ENCODE assay signal across 10 cellular contexts in genomic region chr16:31052131-31052530, GRCh38. TPM values are rescaled to one million over a fixed set of nuclear protein-coding genes. Genes with fewer than 3 reads are reported as not detected.
DNase-seq lines count a peak whose midpoint lies in the region; TF ChIP-seq lines count a peak whose summit lies in the region.
"Had no signal": no experiment of that assay in that cellular context is flagged by ENCODE, and none has a peak within 500 bp of the region (broad histone marks: within the 10 kb centered on the region; RNA-seq: fewer than 3 reads in every experiment).

No MANE protein-coding gene starts in this region.

- no peaks in the 10 kb centered on the region for H3K36me3 ChIP-seq in Peyer's patch
- no peaks in the 10 kb centered on the region for H3K36me3 ChIP-seq in smooth muscle cell (ENCODE audit: low read depth)
- H3K36me3 ChIP-seq in HAP-1 (replicated peaks): no peaks in the 10 kb centered on the region
- no peaks in the 10 kb centered on the region for H3K36me3 ChIP-seq in endodermal cell (ENCODE audit: control insufficient read depth, insufficient read depth, low read length)

- no peaks in the 10 kb centered on the region for H3K9me3 ChIP-seq in Peyer's patch
- no peaks in the 10 kb centered on the region for H3K9me3 ChIP-seq in smooth muscle cell (replicated peaks; ENCODE audit: low read depth)
- no peaks in the 10 kb centered on the region for H3K9me3 ChIP-seq in HAP-1
- no peaks in the 10 kb centered on the region for H3K9me3 ChIP-seq in endodermal cell (ENCODE audit: control insufficient read depth, low read length)

- in situ Hi-C loops in HAP-1 (cut with MboI; ENCODE audit: low sequenced_read_pairs): no loop called here

- H3F3A ChIP-seq in smooth muscle cell (ENCODE audit: low read depth): peaks cover 5% of the 10 kb centered on the region

- no peak overlapping the region for H3K27ac Mint-ChIP-seq in T-helper 2 cell treated with Interferon-gamma antibody and Interleukin-4, amounts not matched to agents 5 μg/mL and 100 μg/mL, for 36 hours
- no peak overlapping the region for H3K27ac Mint-ChIP-seq in activated T-helper 1 cell treated with anti-CD3 and anti-CD28 coated beads, Interleukin-12 subunit alpha, Interleukin-12 subunit beta, Interleukin-2, Interleukin-4 antibody, amounts not matched to agents 30 ng/mL and 10 ng/mL and 1 ng/mL, durations not matched to agents 14 hours and 24 hours and 36 hours
- H3K27ac Mint-ChIP-seq in endodermal cell: no peak overlapping the region
- H3K27ac Mint-ChIP-seq: B cell had no signal

- H2AFZ ChIP-seq in smooth muscle cell (ENCODE audit: low read depth): no peak overlapping the region

- H3K4me3 ChIP-seq in Peyer's patch: no peak overlapping the region
- H3K4me3 ChIP-seq in smooth muscle cell: no peak overlapping the region
- H3K4me3 ChIP-seq in HAP-1: no peak overlapping the region
- H3K4me3 ChIP-seq in endodermal cell (ENCODE audit: low read length): no peak overlapping the region

- H3K79me2 ChIP-seq in smooth muscle cell (ENCODE audit: low read depth): no peaks in the 10 kb centered on the region

- intact Hi-C loops in activated T-helper 1 cell treated with anti-CD3 and anti-CD28 coated beads, Interleukin-12 subunit alpha, Interleukin-12 subunit beta, Interleukin-2, Interleukin-4 antibody, amounts not matched to agents 30 ng/mL and 10 ng/mL and 1 ng/mL, durations not matched to agents 14 hours and 24 hours and 36 hours (cut with micrococcal nuclease): no loop called here

- H3K4me1 ChIP-seq in Peyer's patch: peaks cover 0 to 4% (median 0%) of the 10 kb centered on the region in 4 donors
- no peaks in the 10 kb centered on the region for H3K4me1 ChIP-seq in smooth muscle cell (ENCODE audit: low read depth)
- no peaks in the 10 kb centered on the region for H3K4me1 ChIP-seq in HAP-1
- H3K4me1 ChIP-seq in endodermal cell (ENCODE audit: control insufficient read depth, insufficient read depth, low read length): no peaks in the 10 kb centered on the region

- TF ChIP-seq CTCF in Peyer's patch (IDR thresholded peaks at IDR 0.05) (no peak), smooth muscle cell (IDR thresholded peaks at IDR 0.05; ENCODE audit: borderline replicate concordance, insufficient read depth, poor library complexity, severe bottlenecking) (no peak), endodermal cell (conservative IDR thresholded peaks at IDR 0.05) (no peak)

- no peaks in the 10 kb centered on the region for H3K27me3 Mint-ChIP-seq in T-helper 2 cell treated with Interferon-gamma antibody and Interleukin-4, amounts not matched to agents 5 μg/mL and 100 μg/mL, for 36 hours (ENCODE audit: low read depth)
- H3K27me3 Mint-ChIP-seq in activated T-helper 1 cell treated with anti-CD3 and anti-CD28 coated beads, Interleukin-12 subunit alpha, Interleukin-12 subunit beta, Interleukin-2, Interleukin-4 antibody, amounts not matched to agents 30 ng/mL and 10 ng/mL and 1 ng/mL, durations not matched to agents 14 hours and 24 hours and 36 hours (ENCODE audit: insufficient read depth): no peaks in the 10 kb centered on the region
- H3K27me3 Mint-ChIP-seq in endodermal cell (ENCODE audit: insufficient read depth): peaks cover 6% of the 10 kb centered on the region
- H3K27me3 Mint-ChIP-seq: B cell had no signal

- TF ChIP-seq POLR2A in Peyer's patch (IDR thresholded peaks at IDR 0.05): no peak

- no peaks in the 10 kb centered on the region for H3K27me3 ChIP-seq in Peyer's patch
- H3K27me3 ChIP-seq in smooth muscle cell (ENCODE audit: low read depth): no peaks in the 10 kb centered on the region
- H3K27me3 ChIP-seq in HAP-1 (ENCODE audit: low read depth): no peaks in the 10 kb centered on the region
- no peaks in the 10 kb centered on the region for H3K27me3 ChIP-seq in endodermal cell (ENCODE audit: control insufficient read depth, insufficient read depth, low read length, poor library complexity, severe bottlenecking)

- no peaks in the 10 kb centered on the region for H3K9me3 Mint-ChIP-seq in T-helper 2 cell treated with Interferon-gamma antibody and Interleukin-4, amounts not matched to agents 5 μg/mL and 100 μg/mL, for 36 hours
- H3K9me3 Mint-ChIP-seq in activated T-helper 1 cell treated with anti-CD3 and anti-CD28 coated beads, Interleukin-12 subunit alpha, Interleukin-12 subunit beta, Interleukin-2, Interleukin-4 antibody, amounts not matched to agents 30 ng/mL and 10 ng/mL and 1 ng/mL, durations not matched to agents 14 hours and 24 hours and 36 hours: no peaks in the 10 kb centered on the region
- peaks cover 2% of the 10 kb centered on the region for H3K9me3 Mint-ChIP-seq in endodermal cell

- peak; percentile 27 for DNase-seq in T-helper 2 cell treated with Interferon-gamma antibody and Interleukin-4, amounts not matched to agents 5 μg/mL and 100 μg/mL, for 36 hours (ENCODE audit: low spot score)
- DNase-seq in T-helper 2 cell: no peak
- DNase-seq in Peyer's patch: peak in 2 of 3 donors; percentile 58 to 78
- peak; percentile 88 for DNase-seq in fibroblast of gingiva (ENCODE audit: low read depth)
- no peak for DNase-seq in smooth muscle cell (lab: John Stamatoyannopoulos, UW; ENCODE audit: unreplicated experiment)
- DNase-seq in activated T-helper 1 cell treated with anti-CD3 and anti-CD28 coated beads, Interleukin-12 subunit alpha, Interleukin-12 subunit beta, Interleukin-2, Interleukin-4 antibody, amounts not matched to agents 30 ng/mL and 10 ng/mL and 1 ng/mL, durations not matched to agents 14 hours and 24 hours and 36 hours (ENCODE audit: low spot score): no peak
- DNase-seq in HAP-1 (ENCODE audit: low spot score in 2 of 2): no peak
- DNase-seq in endodermal cell: no peak
- DNase-seq: stimulated activated CD4-positive, alpha-beta T cell treated with anti-CD3 and anti-CD28 coated beads, Interleukin-2, amount 100 ng/mL, for 24 hours had no signal

- H3K27ac ChIP-seq in Peyer's patch (peak overlapping the region in 1 of 4 donors; percentile 65), smooth muscle cell (ENCODE audit: low read depth) (peak overlapping the region; percentile 73), endodermal cell (ENCODE audit: low read depth, low read length) (no peak overlapping the region)

- H3K4me3 Mint-ChIP-seq in T-helper 2 cell treated with Interferon-gamma antibody and Interleukin-4, amounts not matched to agents 5 μg/mL and 100 μg/mL, for 36 hours: no peak overlapping the region
- H3K4me3 Mint-ChIP-seq in activated T-helper 1 cell treated with anti-CD3 and anti-CD28 coated beads, Interleukin-12 subunit alpha, Interleukin-12 subunit beta, Interleukin-2, Interleukin-4 antibody, amounts not matched to agents 30 ng/mL and 10 ng/mL and 1 ng/mL, durations not matched to agents 14 hours and 24 hours and 36 hours: no peak overlapping the region
- no peak overlapping the region for H3K4me3 Mint-ChIP-seq in endodermal cell
- H3K4me3 Mint-ChIP-seq: B cell had no signal

- H3K9ac ChIP-seq in smooth muscle cell (ENCODE audit: low read depth) (no peak overlapping the region), endodermal cell (ENCODE audit: extremely low read depth, low read length, poor library complexity, severe bottlenecking) (no peak overlapping the region)

- H3K36me3 Mint-ChIP-seq in T-helper 2 cell treated with Interferon-gamma antibody and Interleukin-4, amounts not matched to agents 5 μg/mL and 100 μg/mL, for 36 hours (ENCODE audit: low read depth): no peaks in the 10 kb centered on the region
- peaks cover 3% of the 10 kb centered on the region for H3K36me3 Mint-ChIP-seq in activated T-helper 1 cell treated with anti-CD3 and anti-CD28 coated beads, Interleukin-12 subunit alpha, Interleukin-12 subunit beta, Interleukin-2, Interleukin-4 antibody, amounts not matched to agents 30 ng/mL and 10 ng/mL and 1 ng/mL, durations not matched to agents 14 hours and 24 hours and 36 hours (ENCODE audit: low read depth)
- H3K36me3 Mint-ChIP-seq in endodermal cell (ENCODE audit: low read depth): peaks cover 3% of the 10 kb centered on the region

- H4K20me1 ChIP-seq in smooth muscle cell (ENCODE audit: low read depth): no peaks in the 10 kb centered on the region

- 7% methylated on average over 2 of the region's 2 CpGs for WGBS in smooth muscle cell (ENCODE audit: low lambda C conversion rate)
- 71 to 84% methylated on average over 2 of the region's 2 CpGs for WGBS in endodermal cell (ENCODE audit: insufficient coverage in 1 of 2, insufficient read length in 1 of 2), 2 experiments

- H3K4me2 ChIP-seq in smooth muscle cell: peak overlapping the region; percentile 27

- peaks cover 7% of the 10 kb centered on the region for H3K4me1 Mint-ChIP-seq in T-helper 2 cell treated with Interferon-gamma antibody and Interleukin-4, amounts not matched to agents 5 μg/mL and 100 μg/mL, for 36 hours (ENCODE audit: low read depth)
- peaks cover 10% of the 10 kb centered on the region for H3K4me1 Mint-ChIP-seq in activated T-helper 1 cell treated with anti-CD3 and anti-CD28 coated beads, Interleukin-12 subunit alpha, Interleukin-12 subunit beta, Interleukin-2, Interleukin-4 antibody, amounts not matched to agents 30 ng/mL and 10 ng/mL and 1 ng/mL, durations not matched to agents 14 hours and 24 hours and 36 hours (ENCODE audit: low read depth)
- H3K4me1 Mint-ChIP-seq in endodermal cell: peaks cover 3% of the 10 kb centered on the region

RNA-seq across cellular contexts. Expression of gene STX4, which starts 18.8 kb away (rescaled TPM):
- total RNA-seq in Peyer's patch: 100 to 1,000 TPM in 3 of 4 donors, 10 to 100 TPM in 1; 60.2 to 159 (median 101) TPM
- 14.4 and 23.1 TPM in 2 replicates for total RNA-seq in smooth muscle cell
- polyA plus RNA-seq in smooth muscle cell: 50.6 and 60.2 TPM in 2 replicates
- 56.4 and 58.7 TPM in 2 replicates for total RNA-seq in activated T-helper 1 cell treated with anti-CD3 and anti-CD28 coated beads, Interleukin-12 subunit alpha, Interleukin-12 subunit beta, Interleukin-2, Interleukin-4 antibody, amounts not matched to agents 30 ng/mL and 10 ng/mL and 1 ng/mL, durations not matched to agents 14 hours and 24 hours and 36 hours
- total RNA-seq in endodermal cell: 10 to 100 TPM; 34.4 to 37.6 TPM
- 25.0 TPM for polyA plus RNA-seq in endodermal cell (2013, experiment 1 of 2)
- polyA plus RNA-seq in endodermal cell (2013, experiment 2 of 2): 18.6 TPM

RNA-seq across cellular contexts. Expression of gene ZNF668, which starts 21.9 kb away (rescaled TPM):
- total RNA-seq in Peyer's patch (10 to 100 TPM in 2 of 4 donors, 1 to 10 TPM in 2; 3.3 to 17.2 (median 11.4) TPM), smooth muscle cell (7.3 and 9.0 TPM in 2 replicates), endodermal cell (10 to 100 TPM; 11.2 to 12.6 TPM)
- 20.1 and 21.0 TPM in 2 replicates for polyA plus RNA-seq in smooth muscle cell
- total RNA-seq in activated T-helper 1 cell treated with anti-CD3 and anti-CD28 coated beads, Interleukin-12 subunit alpha, Interleukin-12 subunit beta, Interleukin-2, Interleukin-4 antibody, amounts not matched to agents 30 ng/mL and 10 ng/mL and 1 ng/mL, durations not matched to agents 14 hours and 24 hours and 36 hours: 14.9 and 15.1 TPM in 2 replicates
- 9.8 TPM for polyA plus RNA-seq in endodermal cell (2013, experiment 1 of 2)
- 11.6 TPM for polyA plus RNA-seq in endodermal cell (2013, experiment 2 of 2)

RNA-seq across cellular contexts. Expression of gene ZNF646, which starts 22.1 kb away (rescaled TPM):
- total RNA-seq in Peyer's patch: 10 to 100 TPM; 11.6 to 42.1 (median 29.8) TPM
- total RNA-seq in smooth muscle cell: 5.7 and 8.1 TPM in 2 replicates
- 5.4 and 7.3 TPM in 2 replicates for polyA plus RNA-seq in smooth muscle cell
- total RNA-seq in activated T-helper 1 cell treated with anti-CD3 and anti-CD28 coated beads, Interleukin-12 subunit alpha, Interleukin-12 subunit beta, Interleukin-2, Interleukin-4 antibody, amounts not matched to agents 30 ng/mL and 10 ng/mL and 1 ng/mL, durations not matched to agents 14 hours and 24 hours and 36 hours: 25.3 and 26.1 TPM in 2 replicates
- 10 to 100 TPM; 24.9 to 29.2 TPM for total RNA-seq in endodermal cell
- 16.2 TPM for polyA plus RNA-seq in endodermal cell (2013, experiment 1 of 2)
- polyA plus RNA-seq in endodermal cell (2013, experiment 2 of 2): 15.9 TPM

RNA-seq across cellular contexts. Expression of gene PRSS53, which starts 36.6 kb away (rescaled TPM):
- total RNA-seq in Peyer's patch: 10 to 100 TPM in 2 of 4 donors, 1 to 10 TPM in 2; 6.8 to 18.4 (median 12.0) TPM
- total RNA-seq in smooth muscle cell: 5.1 and 6.3 TPM in 2 replicates
- polyA plus RNA-seq in smooth muscle cell: 0.66 and 1.1 TPM in 2 replicates
- 3.1 and 4.7 TPM in 2 replicates for total RNA-seq in activated T-helper 1 cell treated with anti-CD3 and anti-CD28 coated beads, Interleukin-12 subunit alpha, Interleukin-12 subunit beta, Interleukin-2, Interleukin-4 antibody, amounts not matched to agents 30 ng/mL and 10 ng/mL and 1 ng/mL, durations not matched to agents 14 hours and 24 hours and 36 hours
- total RNA-seq in endodermal cell: 1 to 10 TPM; 1.7 to 2.8 TPM
- polyA plus RNA-seq in endodermal cell (2013, experiment 1 of 2): 4.1 TPM
- 3.2 TPM for polyA plus RNA-seq in endodermal cell (2013, experiment 2 of 2)

RNA-seq across cellular contexts. Expression of gene STX1B, which starts 41.7 kb away (rescaled TPM):
- total RNA-seq in Peyer's patch: 1 to 10 TPM in 2 of 4 donors, under 1 TPM in 1, not detected in 1; 0.18 to 1.3 (median 1.0) TPM
- total RNA-seq in smooth muscle cell: 0.72 and 1.4 TPM in 2 replicates
- 1.0 and 2.1 TPM in 2 replicates for polyA plus RNA-seq in smooth muscle cell
- total RNA-seq in activated T-helper 1 cell treated with anti-CD3 and anti-CD28 coated beads, Interleukin-12 subunit alpha, Interleukin-12 subunit beta, Interleukin-2, Interleukin-4 antibody, amounts not matched to agents 30 ng/mL and 10 ng/mL and 1 ng/mL, durations not matched to agents 14 hours and 24 hours and 36 hours: 0.34 and 0.49 TPM in 2 replicates
- 1 to 10 TPM; 3.2 to 7.0 TPM for total RNA-seq in endodermal cell
- polyA plus RNA-seq in endodermal cell (2013, experiment 1 of 2): 10.6 TPM
- 6.9 TPM for polyA plus RNA-seq in endodermal cell (2013, experiment 2 of 2)

Comparison
In these comparisons a context has a peak if more than half of its experiments do, and no peak if none do; other contexts are left out.
1. DNase-seq: peak in T-helper 2 cell treated with Interferon-gamma antibody and Interleukin-4, amounts not matched to agents 5 μg/mL and 100 μg/mL, for 36 hours (single experiment), Peyer's patch (2 of 3) and fibroblast of gingiva (single experiment); none in T-helper 2 cell (0 of 5), smooth muscle cell (single experiment), activated T-helper 1 cell treated with anti-CD3 and anti-CD28 coated beads, Interleukin-12 subunit alpha, Interleukin-12 subunit beta, Interleukin-2, Interleukin-4 antibody, amounts not matched to agents 30 ng/mL and 10 ng/mL and 1 ng/mL, durations not matched to agents 14 hours and 24 hours and 36 hours (single experiment), HAP-1 (0 of 2) and endodermal cell (single experiment).